In genomic region chr19:3573858-3574637, GRCh38 we compare ENCODE assay signal across 8 cellular contexts. TPM values are rescaled to one million over a fixed set of nuclear protein-coding genes. Genes with fewer than 3 reads are reported as not detected.
DNase-seq lines count a peak whose midpoint lies in the region; ATAC-seq and TF ChIP-seq lines count a peak whose summit lies in the region.

No MANE protein-coding gene starts in this region.

- no peaks in the 10 kb centered on the region for H3K27me3 Mint-ChIP-seq in stimulated activated naive CD8-positive, alpha-beta T cell treated with anti-CD3 and anti-CD28 coated beads, Interleukin-15, Interleukin-2, amounts not matched to agents 100 ng/mL and 50 ng/mL, for 24 hours

- no peak for TF ChIP-seq EP300 in neural cell (conservative IDR thresholded peaks at IDR 0.05; ENCODE audit: poor library complexity, severe bottlenecking)

- no peaks in the 10 kb centered on the region for H3K9me2 ChIP-seq in neural cell (ENCODE audit: insufficient read depth, low read length)

- H3K4me3 ChIP-seq in fibroblast of villous mesenchyme (ENCODE audit: low read depth, low read length): peak overlapping the region; percentile 76
- peak overlapping the region; percentile 77 for H3K4me3 ChIP-seq in neural cell (ENCODE audit: low read length)

- DNase-seq in DMS53 treated with DMSO at 0.1 percent for 48 hours (lab: John Stamatoyannopoulos, UW; ENCODE audit: unreplicated experiment) (peak; percentile 54), Kasumi-1 (lab: John Stamatoyannopoulos, UW) (peak; percentile 97), SHP77 treated with DMSO at 0.1 percent for 48 hours (lab: John Stamatoyannopoulos, UW) (peak; percentile 87), fibroblast of villous mesenchyme (ENCODE audit: low read depth) (peak; percentile 96)
- peak; percentile 92 for DNase-seq in activated effector memory CD4-positive, alpha-beta T cell treated with anti-CD3 and anti-CD28 coated beads, Interleukin-2, amount 50 U/mL, for 16 hours

- no peak overlapping the region for H3K27ac Mint-ChIP-seq in stimulated activated naive CD8-positive, alpha-beta T cell treated with anti-CD3 and anti-CD28 coated beads, Interleukin-15, Interleukin-2, amounts not matched to agents 100 ng/mL and 50 ng/mL, for 24 hours

- H4K20me1 ChIP-seq in neural cell (ENCODE audit: insufficient read depth): no peaks in the 10 kb centered on the region

- H3K27ac ChIP-seq in neural cell (ENCODE audit: low read length): no peak overlapping the region

- no peak overlapping the region for H3K9ac ChIP-seq in neural cell (ENCODE audit: low read length)

- H3K4me1 Mint-ChIP-seq in stimulated activated naive CD8-positive, alpha-beta T cell treated with anti-CD3 and anti-CD28 coated beads, Interleukin-15, Interleukin-2, amounts not matched to agents 100 ng/mL and 50 ng/mL, for 24 hours (ENCODE audit: low read depth): peaks cover 17% of the 10 kb centered on the region

- no peak overlapping the region for H3K4me2 ChIP-seq in neural cell (ENCODE audit: low read length)

- no peak for ATAC-seq in HG02763 (IDR thresholded peaks at IDR 0.05; ENCODE audit: unreplicated experiment)

- peaks cover 8% of the 10 kb centered on the region for H3K36me3 Mint-ChIP-seq in stimulated activated naive CD8-positive, alpha-beta T cell treated with anti-CD3 and anti-CD28 coated beads, Interleukin-15, Interleukin-2, amounts not matched to agents 100 ng/mL and 50 ng/mL, for 24 hours (ENCODE audit: low read depth)

- no peaks in the 10 kb centered on the region for H3K9me3 Mint-ChIP-seq in stimulated activated naive CD8-positive, alpha-beta T cell treated with anti-CD3 and anti-CD28 coated beads, Interleukin-15, Interleukin-2, amounts not matched to agents 100 ng/mL and 50 ng/mL, for 24 hours

- H3F3A ChIP-seq in neural cell (ENCODE audit: insufficient read depth, low read length, poor library complexity, severe bottlenecking): no peaks in the 10 kb centered on the region

- no peaks in the 10 kb centered on the region for H3K27me3 ChIP-seq in neural cell (ENCODE audit: insufficient read depth, low read depth, low read length)

- peak overlapping the region; percentile 72 for H3K4me3 Mint-ChIP-seq in stimulated activated naive CD8-positive, alpha-beta T cell treated with anti-CD3 and anti-CD28 coated beads, Interleukin-15, Interleukin-2, amounts not matched to agents 100 ng/mL and 50 ng/mL, for 24 hours

- H3K36me3 ChIP-seq in neural cell (ENCODE audit: insufficient read depth, low read length): no peaks in the 10 kb centered on the region

- no peak for TF ChIP-seq RAD21 in neural cell (conservative IDR thresholded peaks at IDR 0.05)

- no peak overlapping the region for H2AFZ ChIP-seq in neural cell (ENCODE audit: low read depth, low read length)

- no peaks in the 10 kb centered on the region for H3K9me3 ChIP-seq in neural cell (ENCODE audit: low read length)

- TF ChIP-seq CTCF in fibroblast of villous mesenchyme (IDR thresholded peaks at IDR 0.05; ENCODE audit: insufficient read depth, low read depth, low read length) (no peak), neural cell (IDR thresholded peaks at IDR 0.05; ENCODE audit: poor library complexity, severe bottlenecking) (no peak)

- H3K79me2 ChIP-seq in neural cell (replicated peaks; ENCODE audit: insufficient read depth, low read length): no peaks in the 10 kb centered on the region

TF ChIP-seq in neural cell, 6 proteins besides CTCF, POLR2A, EP300 and RAD21:
- TF ChIP-seq REST (IDR thresholded peaks at IDR 0.05; ENCODE audit: borderline replicate concordance): no peak
- TF ChIP-seq SMC3 (conservative IDR thresholded peaks at IDR 0.05; ENCODE audit: poor library complexity): no peak
- TF ChIP-seq MXI1 (conservative IDR thresholded peaks at IDR 0.05; ENCODE audit: poor library complexity, severe bottlenecking): no peak
- TF ChIP-seq POLR2AphosphoS5 (IDR thresholded peaks at IDR 0.05): no peak
- no peak for TF ChIP-seq TAF1 (IDR thresholded peaks at IDR 0.05; ENCODE audit: low read depth)
- TF ChIP-seq EZH2 (IDR thresholded peaks at IDR 0.05; ENCODE audit: borderline replicate concordance, insufficient read depth, low read length, poor library complexity, severe bottlenecking): no peak
TF ChIP-seq in neural cell: peak in this region for 0.

RNA-seq across cellular contexts. Expression of gene HMG20B, which starts 1.3 kb away (rescaled TPM):
- total RNA-seq in fibroblast of villous mesenchyme: 72.5 and 124 TPM in 2 replicates
- 17.3 and 22.6 TPM in 2 replicates for polyA plus RNA-seq in neural cell
- 7.5 and 9.8 TPM in 2 replicates for polyA minus RNA-seq in neural cell

RNA-seq across cellular contexts. Expression of gene GIPC3, which starts 11.2 kb away (rescaled TPM):
- 0.32 and 0.43 TPM in 2 replicates for total RNA-seq in fibroblast of villous mesenchyme
- not detected in 2 replicates for polyA plus RNA-seq in neural cell
- not detected in 2 replicates for polyA minus RNA-seq in neural cell

RNA-seq across cellular contexts. Expression of gene MFSD12, which starts 16.7 kb away (rescaled TPM):
- 137 and 139 TPM in 2 replicates for total RNA-seq in fibroblast of villous mesenchyme
- 38.5 and 41.4 TPM in 2 replicates for polyA plus RNA-seq in neural cell
- 40.7 and 57.9 TPM in 2 replicates for polyA minus RNA-seq in neural cell

RNA-seq across cellular contexts. Expression of gene TBXA2R, which starts 32.6 kb away (rescaled TPM):
- 4.3 and 4.8 TPM in 2 replicates for total RNA-seq in fibroblast of villous mesenchyme
- not detected in 2 replicates for polyA plus RNA-seq in neural cell
- not detected in 2 replicates for polyA minus RNA-seq in neural cell

RNA-seq across cellular contexts. Expression of gene TEKTIP1, which starts 35.1 kb away (rescaled TPM):
- not detected in 2 replicates for total RNA-seq in fibroblast of villous mesenchyme
- 1.2 TPM in 1 of 2 replicates, not detected in the other for polyA plus RNA-seq in neural cell
- polyA minus RNA-seq in neural cell: not detected in 2 replicates
